Comparison of ENCODE assay signal across 33 cellular contexts in genomic region chr2:216865658-216866057, GRCh38. TPM values are rescaled to one million over a fixed set of nuclear protein-coding genes. Genes with fewer than 3 reads are reported as not detected.
"Had no signal": no experiment of that assay in that cellular context is flagged by ENCODE, and none has a peak within 500 bp of the region (broad histone marks: within the 10 kb centered on the region; RNA-seq: fewer than 3 reads in every experiment).

No MANE protein-coding gene starts in this region.

- ATAC-seq: activated CD8-positive, alpha-beta memory T cell treated with anti-CD3 and anti-CD28 coated beads, Interleukin-2, amount 10 ng/mL, durations not matched to agents 7 days and 5 days; Panc1 had no signal

- H3K36me3 Mint-ChIP-seq: activated CD8-positive, alpha-beta memory T cell treated with anti-CD3 and anti-CD28 coated beads, Interleukin-2, amount 10 ng/mL, durations not matched to agents 7 days and 5 days; activated naive CD4-positive, alpha-beta T cell treated with anti-CD3 and anti-CD28 coated beads, Interleukin-2, amount 10 ng/mL, durations not matched to agents 7 days and 5 days; activated naive CD8-positive, alpha-beta T cell had no signal

- H3K4me3 Mint-ChIP-seq: activated CD4-positive, alpha-beta T cell treated with anti-CD3 and anti-CD28 coated beads, Interleukin-2, amount 10 ng/mL, durations not matched to agents 7 days and 5 days; activated CD8-positive, alpha-beta memory T cell treated with anti-CD3 and anti-CD28 coated beads, Interleukin-2, amount 10 ng/mL, durations not matched to agents 7 days and 5 days; activated naive CD4-positive, alpha-beta T cell treated with anti-CD3 and anti-CD28 coated beads, Interleukin-2, amount 10 ng/mL, durations not matched to agents 7 days and 5 days; activated naive CD8-positive, alpha-beta T cell; central memory CD8-positive, alpha-beta T cell had no signal

- DNase-seq: activated CD4-positive, alpha-beta T cell treated with anti-CD3 and anti-CD28 coated beads for 1 hour; activated CD4-positive, alpha-beta T cell treated with anti-CD3 and anti-CD28 coated beads, Interleukin-2, amount 10 ng/mL, durations not matched to agents 7 days and 5 days; activated CD4-positive, alpha-beta T cell treated with anti-CD3 and anti-CD28 coated beads, Interleukin-2, amount 50 U/mL, for 48 hours; activated CD4-positive, CD25-positive, alpha-beta regulatory T cell; activated CD8-positive, alpha-beta memory T cell treated with anti-CD3 and anti-CD28 coated beads for 24 hours; activated CD8-positive, alpha-beta memory T cell treated with anti-CD3 and anti-CD28 coated beads, Interleukin-2, amount 10 ng/mL, durations not matched to agents 7 days and 5 days; activated CD8-positive, alpha-beta memory T cell treated with anti-CD3 and anti-CD28 coated beads, Interleukin-2, amount 50 U/mL, for 48 hours; activated effector memory CD4-positive, alpha-beta T cell treated with Interleukin-2 at 50 U/mL for 16 hours; activated naive CD4-positive, alpha-beta T cell treated with anti-CD3 and anti-CD28 coated beads, Interleukin-2, amount 10 ng/mL, durations not matched to agents 7 days and 5 days; activated T-cell treated with anti-CD3 and anti-CD28 coated beads, Interleukin-2, amount 50 U/mL, for 48 hours; amygdala; NCI-H1105; NCI-H1417 treated with DMSO at 0.1 percent for 48 hours; NCI-H187 treated with DMSO at 0.1 percent for 48 hours; NCI-H2081 treated with DMSO at 0.1 percent for 48 hours; NCI-H226; NCI-H446 treated with DMSO at 0.1 percent for 48 hours; NCI-H524; SHP77; SJCRH30; T1000; WERI-Rb-1 had no signal

- H3K27me3 Mint-ChIP-seq: activated naive CD8-positive, alpha-beta T cell had no signal

- H3K9me3 Mint-ChIP-seq: activated CD4-positive, alpha-beta T cell treated with anti-CD3 and anti-CD28 coated beads, Interleukin-2, amount 10 ng/mL, durations not matched to agents 7 days and 5 days; activated naive CD4-positive, alpha-beta T cell treated with anti-CD3 and anti-CD28 coated beads, Interleukin-2, amount 10 ng/mL, durations not matched to agents 7 days and 5 days; central memory CD8-positive, alpha-beta T cell had no signal

- H3K27ac Mint-ChIP-seq: activated naive CD8-positive, alpha-beta T cell had no signal

RNA-seq across cellular contexts. Expression of gene TNP1, which starts 5.8 kb away (rescaled TPM):
- total RNA-seq: activated CD4-positive, alpha-beta T cell treated with anti-CD3 and anti-CD28 coated beads, Interleukin-2, amount 10 ng/mL, durations not matched to agents 7 days and 5 days; activated CD8-positive, alpha-beta memory T cell treated with anti-CD3 and anti-CD28 coated beads, Interleukin-2, amount 10 ng/mL, durations not matched to agents 7 days and 5 days; ascending aorta; cardiac muscle cell; chondrocyte; M059J; RPMI7951; SJCRH30; T-helper 1 cell treated with Interleukin-12 subunit alpha and Interleukin-12 subunit beta and Interleukin-4 antibody, amounts not matched to agents 30 ng/mL and 1 ng/mL, for 36 hours; T-helper 2 cell treated with Interferon-gamma antibody and Interleukin-4, amounts not matched to agents 100 ng/mL and 5 ng/mL, for 36 hours had no signal
- polyA plus RNA-seq: adipose tissue, cardiac muscle cell had no signal
